ENCODE assay signal across 23 cellular contexts in the genomic region with DNA sequence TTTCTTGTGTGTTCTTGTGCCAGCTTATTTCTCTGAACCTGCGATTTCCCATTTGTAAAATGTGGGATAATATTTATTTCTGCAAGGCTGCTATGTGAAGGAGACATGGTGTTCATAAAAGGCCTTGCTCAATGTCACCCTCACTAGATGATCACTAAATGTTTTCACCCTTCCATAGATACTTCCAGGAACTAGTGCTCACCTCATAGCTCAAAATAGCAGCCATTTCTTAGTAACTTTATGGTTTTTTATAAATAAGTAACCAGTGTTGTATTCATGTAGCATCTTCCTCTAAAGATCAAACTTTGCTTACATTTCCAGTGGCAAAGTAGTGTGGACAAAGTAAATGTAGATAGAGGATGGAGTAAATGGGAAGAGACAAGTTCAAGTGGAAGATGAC. TPM values are rescaled to one million over a fixed set of nuclear protein-coding genes. Genes with fewer than 3 reads are reported as not detected.
DNase-seq lines count a peak whose midpoint lies in the region; ATAC-seq and TF ChIP-seq lines count a peak whose summit lies in the region.
"Had no signal": no experiment of that assay in that cellular context is flagged by ENCODE, and none has a peak within 500 bp of the region (broad histone marks: within the 10 kb centered on the region; RNA-seq: fewer than 3 reads in every experiment).

No MANE protein-coding gene starts in this region.

- no peaks in the 10 kb centered on the region for H3K27me3 ChIP-seq in lower lobe of right lung (ENCODE audit: low read depth)
- H3K27me3 ChIP-seq in left lung, result no peaks in the 10 kb centered on the region
- H3K27me3 ChIP-seq: body of pancreas had no signal

- H3K4me3 ChIP-seq in lower lobe of right lung (no peak overlapping the region), left lung (no peak overlapping the region)
- H3K4me3 ChIP-seq: body of pancreas, K562 had no signal

- H3K27ac Mint-ChIP-seq in activated CD8-positive, alpha-beta T cell treated with anti-CD3 and anti-CD28 coated beads, Interleukin-2, amount 10 ng/mL, durations not matched to agents 7 days and 5 days, result peak overlapping the region; percentile 71
- peak overlapping the region; percentile 58 to 59 for H3K27ac Mint-ChIP-seq in natural killer cell
- H3K27ac Mint-ChIP-seq: activated CD4-positive, alpha-beta memory T cell treated with anti-CD3 and anti-CD28 coated beads, Interleukin-2, amount 10 ng/mL, durations not matched to agents 7 days and 5 days; B cell had no signal

- CTCF ChIA-PET in activated CD8-positive, alpha-beta T cell treated with anti-CD3 and anti-CD28 coated beads, Interleukin-2, amount 10 ng/mL, durations not matched to agents 7 days and 5 days (lab: Charles Lee), result interaction anchor here (0.7 to 2.3 kb wide), 4 partner anchors 13 to 255 kb away, joined by 3 to 8 read pairs (median 4); no protein-coding TSS in a partner anchor

- H3K9me3 Mint-ChIP-seq in activated CD8-positive, alpha-beta T cell treated with anti-CD3 and anti-CD28 coated beads, Interleukin-2, amount 10 ng/mL, durations not matched to agents 7 days and 5 days (ENCODE audit: insufficient read depth), result peaks cover 7% of the 10 kb centered on the region
- peaks cover 0 to 6% of the 10 kb centered on the region in 2 donors for H3K9me3 Mint-ChIP-seq in natural killer cell

- no peak for DNase-seq in activated CD8-positive, alpha-beta T cell treated with anti-CD3 and anti-CD28 coated beads, Interleukin-2, amount 10 ng/mL, durations not matched to agents 7 days and 5 days
- no peak for DNase-seq in natural killer cell
- DNase-seq in lower lobe of right lung, result no peak
- DNase-seq in left lung, result no peak
- DNase-seq: activated CD4-positive, alpha-beta memory T cell treated with anti-CD3 and anti-CD28 coated beads, Interleukin-2, amount 10 ng/mL, durations not matched to agents 7 days and 5 days; cortex of kidney; DND-41; head of caudate nucleus; NCI-H146; NCI-H2171 treated with DMSO at 0.1 percent for 48 hours; NCI-H69; occipital lobe; Right ventricle myocardium superior; substantia nigra; T-cell had no signal

- H3K27ac ChIP-seq in lower lobe of right lung, result no peak overlapping the region
- H3K27ac ChIP-seq in left lung, result no peak overlapping the region

- H3K4me1 ChIP-seq in lower lobe of right lung, result no peaks in the 10 kb centered on the region
- no peaks in the 10 kb centered on the region for H3K4me1 ChIP-seq in left lung

- H3K36me3 ChIP-seq in lower lobe of right lung (no peaks in the 10 kb centered on the region), left lung (no peaks in the 10 kb centered on the region)

- no peak overlapping the region for H3K4me3 Mint-ChIP-seq in activated CD8-positive, alpha-beta T cell treated with anti-CD3 and anti-CD28 coated beads, Interleukin-2, amount 10 ng/mL, durations not matched to agents 7 days and 5 days
- H3K4me3 Mint-ChIP-seq in natural killer cell, result no peak overlapping the region
- H3K4me3 Mint-ChIP-seq: activated CD4-positive, alpha-beta memory T cell treated with anti-CD3 and anti-CD28 coated beads, Interleukin-2, amount 10 ng/mL, durations not matched to agents 7 days and 5 days; B cell; T-cell had no signal

- POLR2A ChIA-PET in activated CD8-positive, alpha-beta T cell treated with anti-CD3 and anti-CD28 coated beads, Interleukin-2, amount 10 ng/mL, durations not matched to agents 7 days and 5 days (lab: Charles Lee), result interaction anchor here (0.7 to 1.5 kb wide), 5 partner anchors 23 to 159 kb away, joined by 3 to 4 read pairs (median 3); a partner anchor contains a TSS

- H3K27me3 Mint-ChIP-seq in activated CD8-positive, alpha-beta T cell treated with anti-CD3 and anti-CD28 coated beads, Interleukin-2, amount 10 ng/mL, durations not matched to agents 7 days and 5 days (ENCODE audit: low read depth), result no peaks in the 10 kb centered on the region
- no peaks in the 10 kb centered on the region for H3K27me3 Mint-ChIP-seq in natural killer cell (ENCODE audit: low read depth in 2 of 2)
- H3K27me3 Mint-ChIP-seq: activated CD4-positive, alpha-beta memory T cell treated with anti-CD3 and anti-CD28 coated beads, Interleukin-2, amount 10 ng/mL, durations not matched to agents 7 days and 5 days; T-cell had no signal

- H3K9me3 ChIP-seq in lower lobe of right lung (no peaks in the 10 kb centered on the region), left lung (peaks cover 0 to 7% of the 10 kb centered on the region in 2 donors)
- H3K9me3 ChIP-seq: body of pancreas had no signal

- TF ChIP-seq CTCF in natural killer cell (IDR thresholded peaks at IDR 0.05), result no peak
- TF ChIP-seq CTCF in lower lobe of right lung (IDR thresholded peaks at IDR 0.05), result no peak
- no peak for TF ChIP-seq CTCF in left lung (IDR thresholded peaks at IDR 0.05)

- peak; percentile 46 for ATAC-seq in GM19043 (IDR thresholded peaks at IDR 0.05; ENCODE audit: low read depth, unreplicated experiment)
- ATAC-seq in HG02763 (IDR thresholded peaks at IDR 0.05; ENCODE audit: unreplicated experiment), result peak; percentile 41
- ATAC-seq in activated CD8-positive, alpha-beta T cell treated with anti-CD3 and anti-CD28 coated beads, Interleukin-2, amount 10 ng/mL, durations not matched to agents 7 days and 5 days, result peak; percentile 65
- ATAC-seq in natural killer cell, result no peak
- ATAC-seq in lower lobe of right lung, result no peak
- no peak for ATAC-seq in HG03039 (IDR thresholded peaks at IDR 0.05; ENCODE audit: unreplicated experiment)
- ATAC-seq in left lung, result no peak
- ATAC-seq in GM21360 (IDR thresholded peaks at IDR 0.05; ENCODE audit: unreplicated experiment), result no peak
- ATAC-seq: HCT116, K562, T-cell had no signal

- intact Hi-C loops in natural killer cell (cut with micrococcal nuclease) (no loop called here), lower lobe of right lung (cut with DNase I) (no loop called here), left lung (cut with DNase I) (no loop called here)

- H3K4me1 Mint-ChIP-seq in activated CD8-positive, alpha-beta T cell treated with anti-CD3 and anti-CD28 coated beads, Interleukin-2, amount 10 ng/mL, durations not matched to agents 7 days and 5 days (ENCODE audit: low read depth), result peaks cover 46% of the 10 kb centered on the region
- peaks cover 61 to 70% of the 10 kb centered on the region in 2 donors for H3K4me1 Mint-ChIP-seq in natural killer cell
- H3K4me1 Mint-ChIP-seq: B cell had no signal

- H3K36me3 Mint-ChIP-seq in activated CD8-positive, alpha-beta T cell treated with anti-CD3 and anti-CD28 coated beads, Interleukin-2, amount 10 ng/mL, durations not matched to agents 7 days and 5 days (ENCODE audit: low read depth), result peaks cover 25% of the 10 kb centered on the region
- H3K36me3 Mint-ChIP-seq in natural killer cell, result peaks cover 9% of the 10 kb centered on the region

RNA-seq across cellular contexts. Expression of a gene that starts 23.8 kb away (rescaled TPM):
- total RNA-seq in activated CD8-positive, alpha-beta T cell treated with anti-CD3 and anti-CD28 coated beads, Interleukin-2, amount 10 ng/mL, durations not matched to agents 7 days and 5 days, result 10 to 100 TPM; 29.3 to 31.2 TPM
- total RNA-seq in natural killer cell (100 to 1,000 TPM; 116 to 237 (median 143) TPM), lower lobe of right lung (23.6 TPM), left lung (10 to 100 TPM; 21.3 to 39.7 TPM)

Comparison
In these comparisons a context has a peak if more than half of its experiments do, and no peak if none do; other contexts are left out.
1. ATAC-seq: peak in GM19043 (single experiment), HG02763 (single experiment) and activated CD8-positive, alpha-beta T cell treated with anti-CD3 and anti-CD28 coated beads, Interleukin-2, amount 10 ng/mL, durations not matched to agents 7 days and 5 days (single experiment); none in natural killer cell (0 of 3), lower lobe of right lung (0 of 2), HG03039 (single experiment), left lung (single experiment) and GM21360 (single experiment).